Comparison of ENCODE assay signal across 10 cellular contexts in the genomic region with DNA sequence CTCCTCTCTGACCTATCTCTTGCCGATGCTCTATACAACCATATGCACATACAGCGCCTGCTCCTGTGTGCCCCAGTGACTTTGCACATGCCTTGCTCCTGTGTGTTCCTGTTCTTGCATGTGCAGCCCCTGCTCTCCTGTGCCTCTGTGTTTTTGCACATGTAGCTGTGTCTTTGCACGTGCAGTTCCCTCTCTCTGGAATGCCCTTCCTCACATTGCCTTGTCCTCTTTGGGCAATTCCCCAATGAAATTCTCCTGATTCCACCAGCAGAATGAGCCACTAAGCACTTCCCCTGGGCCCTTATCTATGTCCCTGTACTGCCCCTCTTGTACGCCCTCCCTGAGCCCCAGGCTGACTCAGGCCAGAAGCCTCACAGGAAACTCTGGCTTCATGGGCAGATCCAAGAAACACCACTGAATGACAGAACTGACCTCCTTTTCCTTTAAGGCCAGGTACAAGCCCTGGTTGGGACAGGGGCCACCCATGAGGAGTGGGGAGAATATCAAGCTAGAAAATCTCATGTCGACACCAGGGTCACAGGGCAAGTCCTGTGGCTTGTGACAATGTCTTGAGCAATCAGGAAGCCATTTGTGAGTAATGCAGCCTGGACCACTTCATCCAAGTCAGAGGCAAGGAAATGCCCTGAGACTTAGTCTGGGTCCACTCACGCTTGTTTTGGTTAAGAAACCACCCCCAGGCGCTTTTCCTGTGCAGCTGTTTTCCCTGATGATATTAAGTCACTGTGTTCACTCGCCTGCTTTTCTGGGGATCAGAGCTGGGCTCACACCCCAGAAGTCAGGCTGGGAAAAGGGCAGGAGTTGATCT. TPM values are rescaled to one million over a fixed set of nuclear protein-coding genes. Genes with fewer than 3 reads are reported as not detected.
DNase-seq lines count a peak whose midpoint lies in the region; ATAC-seq and TF ChIP-seq lines count a peak whose summit lies in the region.
"Had no signal": no experiment of that assay in that cellular context is flagged by ENCODE, and none has a peak within 500 bp of the region (broad histone marks: within the 10 kb centered on the region; RNA-seq: fewer than 3 reads in every experiment).

No MANE protein-coding gene starts in this region.

- no peak overlapping the region for H2AK5ac ChIP-seq in trophoblast cell (ENCODE audit: low read length)

- H2BK12ac ChIP-seq in trophoblast cell (ENCODE audit: low read length) = no peak overlapping the region

- H2BK5ac ChIP-seq in trophoblast cell (ENCODE audit: low read depth, low read length, poor library complexity) = no peak overlapping the region

- no peak overlapping the region for H4K8ac ChIP-seq in trophoblast cell (ENCODE audit: low read depth, low read length)

- peaks cover 8% of the 10 kb centered on the region for H3K27me3 ChIP-seq in trophoblast cell (ENCODE audit: insufficient read depth, low read length)

- DNase-seq in EL = peak; percentile 99
- DNase-seq in RWPE1 (ENCODE audit: low spot score) = peak; percentile 58
- DNase-seq in fibroblast of mammary gland (ENCODE audit: low read depth) = peak; percentile 99
- peak; percentile 92 to 95 for DNase-seq in trophoblast cell
- no peak for DNase-seq in SW480 (ENCODE audit: low spot score)
- DNase-seq in effector CD8-positive, alpha-beta T cell (lab: John Stamatoyannopoulos, UW) = no peak

- CTCF ChIA-PET in RWPE1 (lab: Yijun Ruan, JAX) = interaction anchor here (0.5 to 2.0 kb wide), 5 partner anchors 7 to 52 kb away, joined by 3 to 7 read pairs (median 4); no protein-coding TSS in a partner anchor

- H3K14ac ChIP-seq in trophoblast cell (ENCODE audit: low read length) = no peak overlapping the region

- WGBS in trophoblast cell (ENCODE audit: extremely low coverage, insufficient coverage, insufficient read length) = no CpG with 5 or more reads among the region's 8 CpGs

- TF ChIP-seq CTCF in RWPE1 (conservative IDR thresholded peaks at IDR 0.05; ENCODE audit: low read depth) = no peak
- TF ChIP-seq CTCF in fibroblast of mammary gland (conservative IDR thresholded peaks at IDR 0.05; ENCODE audit: control insufficient read depth, insufficient read depth, low read depth, low read length) = no peak

- H4K91ac ChIP-seq in trophoblast cell (ENCODE audit: low read depth, low read length) = no peak overlapping the region

- H3K79me1 ChIP-seq in trophoblast cell (ENCODE audit: low read length) = no peaks in the 10 kb centered on the region

- H3K27ac ChIP-seq in RWPE1 (peak overlapping the region; percentile 65), trophoblast cell (ENCODE audit: low read depth, low read length) (no peak overlapping the region)
- H3K27ac ChIP-seq: suprapubic skin had no signal

- no peaks in the 10 kb centered on the region for H3K36me3 ChIP-seq in trophoblast cell (ENCODE audit: control insufficient read depth in 1 of 2, insufficient read depth in 2 of 2, low read length in 2 of 2)
- H3K36me3 ChIP-seq: suprapubic skin had no signal

- H3K18ac ChIP-seq in trophoblast cell (ENCODE audit: low read length) = no peak overlapping the region

- no peak overlapping the region for H4K12ac ChIP-seq in trophoblast cell (ENCODE audit: low read depth, low read length)

- no peak overlapping the region for H3K4me2 ChIP-seq in trophoblast cell (ENCODE audit: low read length)

- no peak overlapping the region for H2AFZ ChIP-seq in trophoblast cell (ENCODE audit: insufficient read depth, low read length, poor library complexity)

- H3K4ac ChIP-seq in trophoblast cell (ENCODE audit: low read depth, low read length) = no peak overlapping the region

- H3K79me2 ChIP-seq in trophoblast cell (ENCODE audit: control insufficient read depth, insufficient read depth, low read length, poor library complexity) = no peaks in the 10 kb centered on the region

- H3K4me3 ChIP-seq in fibroblast of mammary gland (ENCODE audit: control insufficient read depth, low read depth, low read length) (no peak overlapping the region), trophoblast cell (ENCODE audit: low read depth, low read length) (no peak overlapping the region)
- H3K4me3 ChIP-seq: GM12878, suprapubic skin had no signal

- H3K23ac ChIP-seq in trophoblast cell (ENCODE audit: low read length) = no peak overlapping the region

- H3K9me3 ChIP-seq in trophoblast cell (ENCODE audit: insufficient read depth, low read depth, low read length) = no peaks in the 10 kb centered on the region
- H3K9me3 ChIP-seq: suprapubic skin had no signal

- peaks cover 7 to 10% of the 10 kb centered on the region in 2 experiments for H3K4me1 ChIP-seq in trophoblast cell (ENCODE audit: control insufficient read depth in 1 of 2, insufficient read depth in 2 of 2, low read length in 2 of 2)

- POLR2A ChIA-PET in RWPE1 (lab: Yijun Ruan, JAX; ENCODE audit: low non-redundant PET) = no interaction called here

- no peak overlapping the region for H3K9ac ChIP-seq in trophoblast cell (ENCODE audit: low read length)

- ATAC-seq in HG03139 (IDR thresholded peaks at IDR 0.05; ENCODE audit: unreplicated experiment) (no peak), GM18520 (IDR thresholded peaks at IDR 0.05; ENCODE audit: unreplicated experiment) (no peak)
- ATAC-seq: GM12878 had no signal

- no peak overlapping the region for H2BK120ac ChIP-seq in trophoblast cell (ENCODE audit: insufficient read depth, low read length, poor library complexity)

RNA-seq across cellular contexts. Expression of gene ARHGAP22, which starts 1.9 kb away (rescaled TPM):
- 0.18 and 0.36 TPM in 2 replicates for polyA plus RNA-seq in trophoblast cell (2013)

Comparison
In these comparisons a context has a peak if more than half of its experiments do, and no peak if none do; other contexts are left out.
1. DNase-seq: peak in EL (single experiment), RWPE1 (single experiment), fibroblast of mammary gland (single experiment) and trophoblast cell (2 of 2); none in SW480 (single experiment) and effector CD8-positive, alpha-beta T cell (single experiment).